ENCODE assay signal across 8 cellular contexts in the genomic region with DNA sequence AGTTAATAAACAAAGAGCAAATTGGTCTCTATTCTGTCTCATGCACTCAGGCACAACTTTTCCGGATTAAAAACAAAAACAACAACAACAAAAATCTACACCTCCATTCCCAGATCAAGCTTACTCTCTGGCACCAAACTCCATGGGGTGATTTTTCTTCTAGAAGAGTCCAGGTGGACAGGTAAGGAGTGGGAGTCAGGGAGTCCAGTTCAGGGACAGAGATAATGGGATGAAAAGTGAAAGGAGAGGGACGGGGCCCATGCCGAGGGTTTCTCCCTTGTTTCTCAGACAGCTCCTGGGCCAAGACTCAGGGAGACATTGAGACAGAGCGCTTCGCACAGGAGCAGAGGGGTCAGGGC. TPM values are rescaled to one million over a fixed set of nuclear protein-coding genes. Genes with fewer than 3 reads are reported as not detected.
DNase-seq lines count a peak whose midpoint lies in the region; ATAC-seq and TF ChIP-seq lines count a peak whose summit lies in the region.

No MANE protein-coding gene starts in this region.

- no peaks in the 10 kb centered on the region for H3K27me3 Mint-ChIP-seq in Caco-2 (ENCODE audit: insufficient read depth, unreplicated experiment)
- H3K27me3 Mint-ChIP-seq in osteocyte (ENCODE audit: unreplicated experiment): peaks cover 7% of the 10 kb centered on the region

- peaks cover 19% of the 10 kb centered on the region; the same call in 1 of the 2 replicates for H3K79me2 ChIP-seq in OCI-LY7 (ENCODE audit: insufficient read depth, low read depth, low read length)

- H3K9me2 ChIP-seq in OCI-LY7 (ENCODE audit: insufficient read depth, low read length): no peaks in the 10 kb centered on the region

- H3K27me3 ChIP-seq in Caco-2 (replicated peaks; ENCODE audit: control insufficient read depth, insufficient read depth, low read length) (no peaks in the 10 kb centered on the region), esophagus (ENCODE audit: control insufficient read depth in 1 of 2, insufficient read depth in 2 of 2, low read length in 2 of 2) (no peaks in the 10 kb centered on the region), SJCRH30 (no peaks in the 10 kb centered on the region)

- POLR2A ChIA-PET in Caco-2 (lab: Charles Lee): interaction anchor here (0.9 kb wide), 1 partner anchor 16 kb away, joined by 3 read pairs; no protein-coding TSS in a partner anchor
- POLR2A ChIA-PET in OCI-LY7 (lab: Charles Lee): interaction anchor here (0.5 to 1.3 kb wide), 3 partner anchors 23 to 591 kb away, joined by 4 to 7 read pairs (median 6); no protein-coding TSS in a partner anchor

- intact Hi-C loops in Caco-2 (cut with micrococcal nuclease; ENCODE audit: unreplicated experiment): loop anchor here (1.0 kb wide), 1 partner anchor 22 kb away; no protein-coding TSS in a partner anchor
- intact Hi-C loops in OCI-LY7 (cut with micrococcal nuclease; ENCODE audit: unreplicated experiment): loop anchor here (1.0 kb wide), 1 partner anchor 23 kb away; no protein-coding TSS in a partner anchor

- H3K27ac Mint-ChIP-seq in Caco-2 (ENCODE audit: unreplicated experiment) (peak overlapping the region; percentile 91), osteocyte (ENCODE audit: unreplicated experiment) (peak overlapping the region; percentile 95)

- H3K4me3 Mint-ChIP-seq in Caco-2 (ENCODE audit: unreplicated experiment): peak overlapping the region; percentile 81
- peak overlapping the region; percentile 89 for H3K4me3 Mint-ChIP-seq in osteocyte (ENCODE audit: unreplicated experiment)

- H3K27ac ChIP-seq in OCI-LY7 (ENCODE audit: low read depth, low read length, poor library complexity, severe bottlenecking) (peak overlapping the region; percentile 54), esophagus (ENCODE audit: low read depth in 2 of 2, low read length in 1 of 2) (peak overlapping the region; percentile 76 to 83), SJCRH30 (no peak overlapping the region)

- H3K9me3 ChIP-seq in Caco-2 (no peaks in the 10 kb centered on the region), OCI-LY7 (ENCODE audit: low read length) (peaks cover 4% of the 10 kb centered on the region; the same call in 1 of the 2 replicates), esophagus (ENCODE audit: control insufficient read depth in 2 of 2, insufficient read depth in 1 of 2, low read depth in 1 of 2, low read length in 1 of 2) (no peaks in the 10 kb centered on the region), SJCRH30 (replicated peaks) (no peaks in the 10 kb centered on the region)

- H3K36me3 Mint-ChIP-seq in Caco-2 (ENCODE audit: insufficient read depth, unreplicated experiment): peaks cover 11% of the 10 kb centered on the region
- peaks cover 8% of the 10 kb centered on the region for H3K36me3 Mint-ChIP-seq in osteocyte (ENCODE audit: unreplicated experiment)

- BruUV-seq in Caco-2 (replicated peaks; lab: Mats Ljungman, UMichigan) (no TSS peak), OCI-LY7 (replicated peaks; lab: Mats Ljungman, UMichigan) (no TSS peak)

- no peaks in the 10 kb centered on the region for H3K36me3 ChIP-seq in Caco-2 (ENCODE audit: control insufficient read depth, insufficient read depth, low read length)
- peaks cover 43% of the 10 kb centered on the region for H3K36me3 ChIP-seq in OCI-LY7 (ENCODE audit: insufficient read depth, low read length)
- H3K36me3 ChIP-seq in esophagus (ENCODE audit: control insufficient read depth in 2 of 2, insufficient read depth in 2 of 2, low read length in 1 of 2): peaks cover 3 to 4% of the 10 kb centered on the region in 2 donors
- no peaks in the 10 kb centered on the region for H3K36me3 ChIP-seq in SJCRH30

- CTCF ChIA-PET in Caco-2 (lab: Charles Lee) (no interaction called here), OCI-LY7 (lab: Charles Lee; ENCODE audit: unreplicated experiment) (no interaction called here)

- H3K4me1 ChIP-seq in Caco-2 (no peaks in the 10 kb centered on the region), OCI-LY7 (ENCODE audit: insufficient read depth, low read length, poor library complexity, severe bottlenecking) (peaks cover 32% of the 10 kb centered on the region), esophagus (ENCODE audit: control insufficient read depth in 2 of 2, insufficient read depth in 2 of 2, low read length in 1 of 2) (no peaks in the 10 kb centered on the region), SJCRH30 (no peaks in the 10 kb centered on the region)

- H3K9me3 Mint-ChIP-seq in Caco-2 (ENCODE audit: unreplicated experiment) (no peaks in the 10 kb centered on the region), osteocyte (ENCODE audit: unreplicated experiment) (no peaks in the 10 kb centered on the region)

- TF ChIP-seq CTCF in Caco-2 (IDR thresholded peaks at IDR 0.05; ENCODE audit: insufficient read depth in 1 of 2, low read depth in 1 of 2, low read length in 1 of 2, severe bottlenecking in 1 of 2, unreplicated experiment in 1 of 2) (no peak), OCI-LY7 (conservative IDR thresholded peaks at IDR 0.05; ENCODE audit: low read length) (no peak), osteocyte (IDR thresholded peaks at IDR 0.05) (no peak)

- H3K4me1 Mint-ChIP-seq in Caco-2 (ENCODE audit: low read depth, unreplicated experiment): peaks cover 7% of the 10 kb centered on the region
- H3K4me1 Mint-ChIP-seq in osteocyte (ENCODE audit: unreplicated experiment): peaks cover 16% of the 10 kb centered on the region

- WGBS in esophagus, 2 donors: 0 to 3% methylated on average over 5 of the region's 5 CpGs

- 0 out of 2 replicates have a peak, but pooled peaks cover 6% of the 10 kb centered on the region for H4K20me1 ChIP-seq in OCI-LY7 (ENCODE audit: insufficient read depth, low read length)

- peak overlapping the region; percentile 91 for H2AFZ ChIP-seq in OCI-LY7 (ENCODE audit: low read length)

- H3K4me2 ChIP-seq in OCI-LY7 (ENCODE audit: low read length): peak overlapping the region; percentile 95

- DNase-seq in Caco-2 (no peak), OCI-LY7 (ENCODE audit: low spot score) (no peak), osteocyte (ENCODE audit: extremely low spot score, unreplicated experiment) (no peak), CD1c-positive myeloid dendritic cell (ENCODE audit: extremely low spot score) (no peak), SJCRH30 (no peak), mucosa of gallbladder (ENCODE audit: low spot score) (no peak)

- ATAC-seq in GM18873 (IDR thresholded peaks at IDR 0.05; ENCODE audit: low FRiP score, unreplicated experiment): no peak

- H3K4me3 ChIP-seq in Caco-2 (ENCODE audit: low read depth, low read length) (peak overlapping the region; percentile 65), OCI-LY7 (ENCODE audit: low read depth, low read length, poor library complexity, severe bottlenecking) (peak overlapping the region; percentile 86), esophagus (ENCODE audit: low read depth in 1 of 2, low read length in 2 of 2) (peak overlapping the region; percentile 64 to 70), SJCRH30 (no peak overlapping the region)

RNA-seq across cellular contexts. Expression of gene HLA-A, which starts 0.4 kb away (rescaled TPM):
- total RNA-seq in Caco-2 (2022) (192 and 198 TPM in 2 replicates), OCI-LY7 (2022) (393 and 415 TPM in 2 replicates), osteocyte (293 and 316 TPM in 2 replicates), mucosa of gallbladder (1,097 TPM)
- total RNA-seq in OCI-LY7 (2014; rRNA removed; shearing (Covaris generic)): 672 and 804 TPM in 2 replicates
- polyA plus RNA-seq in esophagus: 100 to 1,000 TPM; 197 to 259 TPM
- 0.08 and 0.22 TPM in 2 replicates for total RNA-seq in SJCRH30 (2014; rRNA removed; shearing (Covaris generic))

Comparison
In these comparisons a context has a peak if more than half of its experiments do, and no peak if none do; other contexts are left out.
1. RNA of gene HLA-A, which starts 0.4 kb away (total RNA-seq): 1,097 TPM in mucosa of gallbladder (single experiment), 393 to 804 TPM in OCI-LY7, 293 to 316 TPM in osteocyte and 192 to 198 TPM in Caco-2; 0.08 to 0.22 TPM in SJCRH30; every median in the first group is over 100 times any median in the second.